Comparison of ENCODE assay signal across 8 cellular contexts in the genomic region with DNA sequence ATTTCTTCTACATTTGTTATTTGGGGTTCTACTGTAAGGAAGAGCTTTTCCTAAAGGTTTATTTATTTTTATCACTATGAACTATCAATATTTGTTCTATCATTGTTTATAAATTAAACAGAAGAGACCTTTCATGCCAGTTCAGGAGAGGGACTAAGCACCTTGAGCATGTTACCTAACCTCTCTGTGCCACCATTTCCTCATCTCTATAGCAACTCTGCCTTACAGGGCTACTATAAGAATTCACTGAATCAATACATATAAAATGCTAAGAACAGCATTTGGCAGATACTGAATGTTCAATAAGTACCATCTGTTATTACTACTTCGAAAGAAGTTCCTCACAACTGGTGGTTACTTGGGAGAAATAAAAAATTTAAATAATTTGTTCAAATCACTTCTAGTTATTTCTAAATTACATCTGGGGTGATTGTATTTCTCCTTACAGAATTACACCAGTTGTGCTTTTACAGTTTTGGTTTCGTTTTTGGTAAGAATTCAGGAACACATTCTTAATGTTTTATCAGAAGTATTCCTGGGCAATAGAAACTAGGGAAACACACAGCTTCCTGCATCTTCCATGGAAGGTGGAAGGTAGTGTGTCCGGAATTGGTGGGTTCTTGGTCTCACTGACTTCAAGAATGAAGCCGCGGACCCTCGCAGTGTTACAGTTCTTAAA. TPM values are rescaled to one million over a fixed set of nuclear protein-coding genes. Genes with fewer than 3 reads are reported as not detected.
DNase-seq lines count a peak whose midpoint lies in the region; ATAC-seq and TF ChIP-seq lines count a peak whose summit lies in the region.

No MANE protein-coding gene starts in this region.

- TF ChIP-seq CTCF in right atrium auricular region (IDR thresholded peaks at IDR 0.05) = no peak
- no peak for TF ChIP-seq CTCF in upper lobe of left lung (IDR thresholded peaks at IDR 0.05)
- TF ChIP-seq CTCF in thyroid gland (IDR thresholded peaks at IDR 0.05) = no peak
- no peak for TF ChIP-seq CTCF in ovary (IDR thresholded peaks at IDR 0.05)

- peak overlapping the region; percentile 4 to 13 for H3K4me3 ChIP-seq in right atrium auricular region
- peak overlapping the region in 3 of 4 donors; percentile 30 to 44 (median 44) for H3K4me3 ChIP-seq in upper lobe of left lung
- H3K4me3 ChIP-seq in thyroid gland (replicated peaks in 1 of 3) = no peak overlapping the region
- no peak overlapping the region for H3K4me3 ChIP-seq in ovary

- H3K27me3 ChIP-seq in right atrium auricular region (no peaks in the 10 kb centered on the region), upper lobe of left lung (no peaks in the 10 kb centered on the region), thyroid gland (no peaks in the 10 kb centered on the region), ovary (no peaks in the 10 kb centered on the region)

- H3K27ac ChIP-seq in right atrium auricular region (no peak overlapping the region), upper lobe of left lung (peak overlapping the region; percentile 38 to 75 (median 58)), thyroid gland (no peak overlapping the region), ovary (no peak overlapping the region)

- H3K4me1 ChIP-seq in right atrium auricular region = no peaks in the 10 kb centered on the region
- H3K4me1 ChIP-seq in upper lobe of left lung = peaks cover 0 to 3% (median 0%) of the 10 kb centered on the region in 4 donors
- no peaks in the 10 kb centered on the region for H3K4me1 ChIP-seq in thyroid gland
- no peaks in the 10 kb centered on the region for H3K4me1 ChIP-seq in ovary (ENCODE audit: insufficient read depth)

- intact Hi-C loops in Right ventricle myocardium inferior (cut with DNase I) = no loop called here
- intact Hi-C loops in thyroid gland (cut with DNase I) = no loop called here
- intact Hi-C loops in ovary (cut with DNase I) = no loop called here

- TF ChIP-seq EP300 in upper lobe of left lung (IDR thresholded peaks at IDR 0.05) (no peak), ovary (IDR thresholded peaks at IDR 0.05) (no peak)

- TF ChIP-seq POLR2A in upper lobe of left lung (IDR thresholded peaks at IDR 0.05) (no peak), thyroid gland (IDR thresholded peaks at IDR 0.05) (no peak), ovary (IDR thresholded peaks at IDR 0.05) (no peak)

- no peaks in the 10 kb centered on the region for H3K36me3 ChIP-seq in right atrium auricular region
- no peaks in the 10 kb centered on the region for H3K36me3 ChIP-seq in upper lobe of left lung
- no peaks in the 10 kb centered on the region for H3K36me3 ChIP-seq in thyroid gland
- no peaks in the 10 kb centered on the region for H3K36me3 ChIP-seq in ovary

- WGBS in upper lobe of left lung, 2 donors = 43 to 46% methylated on average over 6 of the region's 6 CpGs
- WGBS in thyroid gland, 2 donors = 63 to 71% methylated on average over 6 of the region's 6 CpGs
- WGBS in ovary, 3 donors = 39 to 52% (median 48%) methylated on average over 6 of the region's 6 CpGs

- no peak for DNase-seq in right atrium auricular region (ENCODE audit: low spot score)
- no peak for DNase-seq in Right ventricle myocardium inferior (ENCODE audit: missing footprints)
- DNase-seq in OCI-M1 (lab: John Stamatoyannopoulos, UW) = peak; percentile 84
- DNase-seq in fibroblast of peridontal ligament (ENCODE audit: extremely low read depth) = peak; percentile 71
- no peak for DNase-seq in upper lobe of left lung
- DNase-seq in ecto neural progenitor cell (ENCODE audit: low spot score) = no peak
- DNase-seq in thyroid gland = no peak
- DNase-seq in ovary = no peak

- no peak for ATAC-seq in Right ventricle myocardium inferior
- peak in 1 of 2 donors; percentile 50 for ATAC-seq in upper lobe of left lung (ENCODE audit: low FRiP score in 2 of 2)

- H3K9me3 ChIP-seq in right atrium auricular region (no peaks in the 10 kb centered on the region), upper lobe of left lung (no peaks in the 10 kb centered on the region), thyroid gland (no peaks in the 10 kb centered on the region), ovary (no peaks in the 10 kb centered on the region)

RNA-seq across cellular contexts. Expression of a gene that starts 32.9 kb away (rescaled TPM):
- total RNA-seq in right atrium auricular region = 1 to 10 TPM in 1 of 2 donors, under 1 TPM in 1; 0.31 to 3.1 TPM
- total RNA-seq in Right ventricle myocardium inferior = not detected
- total RNA-seq in upper lobe of left lung = 1 to 10 TPM in 5 of 6 donors, under 1 TPM in 1; 0.94 to 3.7 (median 1.1) TPM
- under 1 TPM in 3 of 4 donors, not detected in 1; under 0.01 to 0.13 (median under 0.01) TPM for total RNA-seq in thyroid gland
- total RNA-seq in ovary = under 1 TPM in 5 of 7 donors, not detected in 2; 0.08 to 0.57 (median 0.15) TPM
- polyA plus RNA-seq in ovary = 1 to 10 TPM in 1 of 2 donors, under 1 TPM in 1; 0.04 to 3.9 TPM

RNA-seq across cellular contexts. Expression of a gene that starts 47.0 kb away (rescaled TPM):
- total RNA-seq in right atrium auricular region (10 to 100 TPM; 26.6 to 31.3 TPM), Right ventricle myocardium inferior (1.4 TPM), upper lobe of left lung (10 to 100 TPM; 13.6 to 54.7 (median 37.0) TPM), thyroid gland (1 to 10 TPM in 2 of 4 donors, under 1 TPM in 2; 0.63 to 2.6 (median 1.2) TPM), ovary (10 to 100 TPM in 2 of 7 donors, 1 to 10 TPM in 3, under 1 TPM in 2; 0.48 to 72.7 (median 6.3) TPM)
- 100 to 1,000 TPM in 1 of 2 donors, 1 to 10 TPM in 1; 6.7 to 146 TPM for polyA plus RNA-seq in ovary

Comparison
In these comparisons a context has a peak if more than half of its experiments do, and no peak if none do; other contexts are left out.
1. DNase-seq: peak in OCI-M1 (single experiment) and fibroblast of peridontal ligament (single experiment); none in right atrium auricular region (single experiment), Right ventricle myocardium inferior (single experiment), upper lobe of left lung (0 of 2), ecto neural progenitor cell (single experiment), thyroid gland (0 of 2) and ovary (0 of 5).
2. H3K27ac ChIP-seq: peak in upper lobe of left lung (4 of 4); none in right atrium auricular region (0 of 2), thyroid gland (0 of 3) and ovary (0 of 2).
3. H3K4me3 ChIP-seq: peak in right atrium auricular region (2 of 2) and upper lobe of left lung (3 of 4); none in thyroid gland (0 of 3) and ovary (single experiment).